In genomic region chr1:16114527-16115467, GRCh38 we compare ENCODE assay signal across 1 cellular context.
TF ChIP-seq lines count a peak whose summit lies in the region.

No MANE protein-coding gene starts in this region.

TF ChIP-seq in H1, 55 proteins besides CTCF, POLR2A, EP300 and RAD21:
- TF ChIP-seq ATF2 (IDR thresholded peaks at IDR 0.05; ENCODE audit: low read length) = no peak
- peak; percentile 69; the same call in 1 of the 2 replicates for TF ChIP-seq KDM1A (IDR thresholded peaks at IDR 0.05; ENCODE audit: borderline replicate concordance, low read length)
